12 cellular contexts compared by ENCODE assay signal in genomic region chr6:15763827-15764226, GRCh38.
DNase-seq lines count a peak whose midpoint lies in the region; ATAC-seq and TF ChIP-seq lines count a peak whose summit lies in the region.
"Had no signal": no experiment of that assay in that cellular context is flagged by ENCODE, and none has a peak within 500 bp of the region (broad histone marks: within the 10 kb centered on the region; RNA-seq: fewer than 3 reads in every experiment).

No MANE protein-coding gene starts in this region.

- H3K36me3 ChIP-seq in cardiac muscle cell, result no peaks in the 10 kb centered on the region
- H3K36me3 ChIP-seq in aorta (ENCODE audit: control insufficient read depth in 1 of 2, insufficient read depth in 2 of 2, low read length in 1 of 2), result no peaks in the 10 kb centered on the region
- H3K36me3 ChIP-seq: neutrophil had no signal

- no peak for TF ChIP-seq CTCF in cardiac muscle cell (IDR thresholded peaks at IDR 0.05; ENCODE audit: low read depth, low read length)

- no peaks in the 10 kb centered on the region for H3K27me3 ChIP-seq in cardiac muscle cell
- no peaks in the 10 kb centered on the region for H3K27me3 ChIP-seq in aorta (ENCODE audit: control insufficient read depth in 1 of 2, insufficient read depth in 2 of 2, low read length in 1 of 2)
- H3K27me3 ChIP-seq: neutrophil had no signal

- H3K9me3 ChIP-seq in cardiac muscle cell (ENCODE audit: low read depth), result no peaks in the 10 kb centered on the region
- H3K9me3 ChIP-seq in aorta (ENCODE audit: control insufficient read depth, low read length), result no peaks in the 10 kb centered on the region
- H3K9me3 ChIP-seq: neutrophil had no signal

- H3K27ac ChIP-seq in cardiac muscle cell, result no peak overlapping the region
- H3K27ac ChIP-seq in aorta (ENCODE audit: low read depth in 1 of 2, low read length in 2 of 2), result no peak overlapping the region
- H3K27ac ChIP-seq: neutrophil had no signal

- H3K4me1 ChIP-seq in cardiac muscle cell (ENCODE audit: low read depth) (no peaks in the 10 kb centered on the region), aorta (ENCODE audit: control insufficient read depth in 1 of 2, insufficient read depth in 2 of 2, low read length in 2 of 2) (peaks cover 0 to 1% of the 10 kb centered on the region in 2 donors)

- peak; percentile 43 to 62 for DNase-seq in cardiac muscle cell (ENCODE audit: low read depth in 1 of 2, low spot score in 1 of 2)
- DNase-seq in Right ventricle myocardium superior, result no peak
- peak; percentile 30 for DNase-seq in astrocyte of the hippocampus (ENCODE audit: low read depth, low spot score)
- DNase-seq in kidney glomerular epithelial cell (lab: John Stamatoyannopoulos, UW), result peak; percentile 82
- DNase-seq in stromal cell of bone marrow (ENCODE audit: low read depth), result peak; percentile 19
- no peak for DNase-seq in aorta
- DNase-seq: amniotic stem cell, NCI-H1436 treated with DMSO at 0.1 percent for 48 hours, OCI-M1 had no signal

- H3K4me3 ChIP-seq in cardiac muscle cell (no peak overlapping the region), aorta (ENCODE audit: low read length in 2 of 2) (no peak overlapping the region)

- no peak for ATAC-seq in Right ventricle myocardium superior (ENCODE audit: poor library complexity)
- ATAC-seq in aorta (ENCODE audit: low FRiP score), result no peak
- ATAC-seq in HG02759 (IDR thresholded peaks at IDR 0.05; ENCODE audit: unreplicated experiment), result no peak
- ATAC-seq in GM18867 (IDR thresholded peaks at IDR 0.05; ENCODE audit: unreplicated experiment), result no peak

- intact Hi-C loops in Right ventricle myocardium superior (cut with DNase I), result no loop called here
- intact Hi-C loops in aorta (cut with DNase I), result no loop called here

- 58 to 61% methylated on average over 8 of the region's 8 CpGs for WGBS in aorta, 2 donors

Comparison
In these comparisons a context has a peak if more than half of its experiments do, and no peak if none do; other contexts are left out.
1. DNase-seq: peak in cardiac muscle cell (2 of 2), astrocyte of the hippocampus (single experiment), kidney glomerular epithelial cell (single experiment) and stromal cell of bone marrow (single experiment); none in Right ventricle myocardium superior (single experiment) and aorta (0 of 2).